Comparison of ENCODE assay signal across 37 cellular contexts in genomic region chr3:189851682-189852081, GRCh38.
"Had no signal": no experiment of that assay in that cellular context is flagged by ENCODE, and none has a peak within 500 bp of the region (broad histone marks: within the 10 kb centered on the region; RNA-seq: fewer than 3 reads in every experiment).

No MANE protein-coding gene starts in this region.

- H3K4me3 ChIP-seq: ascending aorta, cardiac muscle cell had no signal

- H3K4me3 Mint-ChIP-seq: activated CD4-positive, alpha-beta memory T cell treated with anti-CD3 and anti-CD28 coated beads, Interleukin-2, amount 10 ng/mL, durations not matched to agents 7 days and 5 days; activated CD4-positive, alpha-beta T cell treated with anti-CD3 and anti-CD28 coated beads for 36 hours; activated CD4-positive, alpha-beta T cell treated with anti-CD3 and anti-CD28 coated beads, Interleukin-2, amount 10 ng/mL, durations not matched to agents 7 days and 5 days; activated CD8-positive, alpha-beta memory T cell treated with anti-CD3 and anti-CD28 coated beads, Interleukin-2, amount 10 ng/mL, durations not matched to agents 7 days and 5 days; activated CD8-positive, alpha-beta T cell treated with anti-CD3 and anti-CD28 coated beads, Interleukin-2, amount 10 ng/mL, durations not matched to agents 7 days and 5 days; activated naive CD4-positive, alpha-beta T cell treated with anti-CD3 and anti-CD28 coated beads, Interleukin-2, amount 10 ng/mL, durations not matched to agents 7 days and 5 days; activated naive CD4-positive, alpha-beta T cell treated with anti-CD3 and anti-CD28 coated beads, Interleukin-2, amount 50 U/mL, for 24 hours; activated naive CD8-positive, alpha-beta T cell; activated naive CD8-positive, alpha-beta T cell treated with anti-CD3 and anti-CD28 coated beads, Interleukin-2, amount 10 ng/mL, durations not matched to agents 7 days and 5 days; activated naive CD8-positive, alpha-beta T cell treated with anti-CD3 and anti-CD28 coated beads, Interleukin-2, amount 50 U/mL, for 24 hours; activated T-cell treated with anti-CD3 and anti-CD28 coated beads, Interleukin-2, amount 50 U/mL, for 24 hours; brain; central memory CD8-positive, alpha-beta T cell; T-helper 1 cell treated with Interleukin-12 subunit alpha and Interleukin-12 subunit beta and Interleukin-4 antibody, amounts not matched to agents 30 μg/mL and 1 μg/mL, for 36 hours; T-helper 2 cell treated with Interferon-gamma antibody and Interleukin-4, amounts not matched to agents 5 μg/mL and 100 μg/mL, for 36 hours had no signal

- DNase-seq: activated CD4-positive, alpha-beta memory T cell treated with anti-CD3 and anti-CD28 coated beads, Interleukin-2, amount 10 ng/mL, durations not matched to agents 7 days and 5 days; activated CD4-positive, alpha-beta T cell treated with anti-CD3 and anti-CD28 coated beads for 1 hour; activated CD4-positive, alpha-beta T cell treated with anti-CD3 and anti-CD28 coated beads for 36 hours; activated CD4-positive, alpha-beta T cell treated with anti-CD3 and anti-CD28 coated beads for 48 hours; activated CD4-positive, alpha-beta T cell treated with anti-CD3 and anti-CD28 coated beads, Interleukin-2, amount 10 ng/mL, durations not matched to agents 7 days and 5 days; activated CD4-positive, alpha-beta T cell treated with anti-CD3 and anti-CD28 coated beads, Interleukin-2, amount 50 U/mL, for 48 hours; activated CD4-positive, CD25-positive, alpha-beta regulatory T cell; activated CD8-positive, alpha-beta memory T cell treated with anti-CD3 and anti-CD28 coated beads for 24 hours; activated CD8-positive, alpha-beta memory T cell treated with anti-CD3 and anti-CD28 coated beads, Interleukin-2, amount 10 ng/mL, durations not matched to agents 7 days and 5 days; activated CD8-positive, alpha-beta memory T cell treated with anti-CD3 and anti-CD28 coated beads, Interleukin-2, amount 50 U/mL, for 48 hours; activated CD8-positive, alpha-beta T cell treated with anti-CD3 and anti-CD28 coated beads, Interleukin-2, amount 10 ng/mL, durations not matched to agents 7 days and 5 days; activated effector memory CD4-positive, alpha-beta T cell treated with Interleukin-2 at 50 U/mL for 16 hours; activated gamma-delta T cell; activated naive CD4-positive, alpha-beta T cell treated with anti-CD3 and anti-CD28 coated beads, Interleukin-2, amount 10 ng/mL, durations not matched to agents 7 days and 5 days; activated naive CD4-positive, alpha-beta T cell treated with Interleukin-2 at 50 U/mL for 16 hours; activated naive CD8-positive, alpha-beta T cell treated with anti-CD3 and anti-CD28 coated beads, Interleukin-2, amount 10 ng/mL, durations not matched to agents 7 days and 5 days; activated naive CD8-positive, alpha-beta T cell treated with anti-CD3 and anti-CD28 coated beads, Interleukin-2, amount 50 U/mL, for 24 hours; activated T-cell treated with anti-CD3 and anti-CD28 coated beads, Interleukin-2, amount 50 U/mL, for 24 hours; activated T-cell treated with anti-CD3 and anti-CD28 coated beads, Interleukin-2, amount 50 U/mL, for 48 hours; amygdala; anterior cingulate cortex; caudate nucleus; cerebellar nuclear complex; T-helper 1 cell; T-helper 2 cell; T-helper 9 cell had no signal

- H3K27me3 Mint-ChIP-seq: activated CD4-positive, alpha-beta T cell treated with anti-CD3 and anti-CD28 coated beads, Interleukin-2, amount 10 ng/mL, durations not matched to agents 7 days and 5 days; activated naive CD4-positive, alpha-beta T cell treated with anti-CD3 and anti-CD28 coated beads, Interleukin-2, amount 10 ng/mL, durations not matched to agents 7 days and 5 days; activated naive CD4-positive, alpha-beta T cell treated with anti-CD3 and anti-CD28 coated beads, Interleukin-2, amount 50 U/mL, for 24 hours; activated naive CD8-positive, alpha-beta T cell treated with anti-CD3 and anti-CD28 coated beads, Interleukin-2, amount 10 ng/mL, durations not matched to agents 7 days and 5 days; activated naive CD8-positive, alpha-beta T cell treated with anti-CD3 and anti-CD28 coated beads, Interleukin-2, amount 50 U/mL, for 24 hours; central memory CD8-positive, alpha-beta T cell had no signal

- H3K27ac ChIP-seq: ascending aorta, cardiac muscle cell, VCaP had no signal

- H3K9me3 ChIP-seq: ascending aorta had no signal

- H3K9me3 Mint-ChIP-seq: activated CD4-positive, alpha-beta memory T cell treated with anti-CD3 and anti-CD28 coated beads, Interleukin-2, amount 10 ng/mL, durations not matched to agents 7 days and 5 days; activated CD4-positive, alpha-beta T cell treated with anti-CD3 and anti-CD28 coated beads, Interleukin-2, amount 10 ng/mL, durations not matched to agents 7 days and 5 days; activated naive CD4-positive, alpha-beta T cell treated with anti-CD3 and anti-CD28 coated beads, Interleukin-2, amount 10 ng/mL, durations not matched to agents 7 days and 5 days; activated naive CD4-positive, alpha-beta T cell treated with anti-CD3 and anti-CD28 coated beads, Interleukin-2, amount 50 U/mL, for 24 hours; activated naive CD8-positive, alpha-beta T cell treated with anti-CD3 and anti-CD28 coated beads, Interleukin-2, amount 10 ng/mL, durations not matched to agents 7 days and 5 days; activated naive CD8-positive, alpha-beta T cell treated with anti-CD3 and anti-CD28 coated beads, Interleukin-2, amount 50 U/mL, for 24 hours; activated T-cell treated with anti-CD3 and anti-CD28 coated beads, Interleukin-2, amount 50 U/mL, for 24 hours; activated T-helper 2 cell treated with anti-CD3 and anti-CD28 coated beads, Interferon-gamma antibody, Interleukin-2, Interleukin-4, amounts not matched to agents 10 μg/mL and 5 μg/mL and 100 μg/mL, durations not matched to agents 14 hours and 24 hours and 36 hours; brain; central memory CD8-positive, alpha-beta T cell; T-helper 1 cell treated with Interleukin-12 subunit alpha and Interleukin-12 subunit beta and Interleukin-4 antibody, amounts not matched to agents 30 μg/mL and 1 μg/mL, for 36 hours; T-helper 2 cell treated with Interferon-gamma antibody and Interleukin-4, amounts not matched to agents 5 μg/mL and 100 μg/mL, for 36 hours had no signal

- ATAC-seq: activated CD4-positive, alpha-beta T cell treated with anti-CD3 and anti-CD28 coated beads for 36 hours; activated CD4-positive, CD25-positive, alpha-beta regulatory T cell treated with anti-CD3 and anti-CD28 coated beads, Interleukin-2, amount 50 U/mL, for 24 hours; activated CD8-positive, alpha-beta memory T cell treated with anti-CD3 and anti-CD28 coated beads, Interleukin-2, amount 10 ng/mL, durations not matched to agents 7 days and 5 days; activated CD8-positive, alpha-beta T cell treated with anti-CD3 and anti-CD28 coated beads, Interleukin-2, amount 10 ng/mL, durations not matched to agents 7 days and 5 days; activated naive CD8-positive, alpha-beta T cell treated with anti-CD3 and anti-CD28 coated beads, Interleukin-2, amount 50 U/mL, for 24 hours had no signal

- H3K36me3 Mint-ChIP-seq: activated CD8-positive, alpha-beta memory T cell treated with anti-CD3 and anti-CD28 coated beads, Interleukin-2, amount 10 ng/mL, durations not matched to agents 7 days and 5 days; activated naive CD4-positive, alpha-beta T cell treated with anti-CD3 and anti-CD28 coated beads, Interleukin-2, amount 10 ng/mL, durations not matched to agents 7 days and 5 days; activated naive CD4-positive, alpha-beta T cell treated with anti-CD3 and anti-CD28 coated beads, Interleukin-2, amount 50 U/mL, for 24 hours; activated naive CD8-positive, alpha-beta T cell; activated naive CD8-positive, alpha-beta T cell treated with anti-CD3 and anti-CD28 coated beads, Interleukin-2, amount 10 ng/mL, durations not matched to agents 7 days and 5 days; brain had no signal

- H3K4me1 Mint-ChIP-seq: activated CD4-positive, alpha-beta memory T cell treated with anti-CD3 and anti-CD28 coated beads, Interleukin-2, amount 10 ng/mL, durations not matched to agents 7 days and 5 days; activated CD4-positive, alpha-beta T cell treated with anti-CD3 and anti-CD28 coated beads for 36 hours; activated CD4-positive, alpha-beta T cell treated with anti-CD3 and anti-CD28 coated beads, Interleukin-2, amount 10 ng/mL, durations not matched to agents 7 days and 5 days; activated CD8-positive, alpha-beta memory T cell treated with anti-CD3 and anti-CD28 coated beads, Interleukin-2, amount 10 ng/mL, durations not matched to agents 7 days and 5 days; activated naive CD4-positive, alpha-beta T cell treated with anti-CD3 and anti-CD28 coated beads, Interleukin-2, amount 10 ng/mL, durations not matched to agents 7 days and 5 days; activated naive CD4-positive, alpha-beta T cell treated with anti-CD3 and anti-CD28 coated beads, Interleukin-2, amount 50 U/mL, for 24 hours; activated naive CD8-positive, alpha-beta T cell treated with anti-CD3 and anti-CD28 coated beads, Interleukin-2, amount 10 ng/mL, durations not matched to agents 7 days and 5 days; activated naive CD8-positive, alpha-beta T cell treated with anti-CD3 and anti-CD28 coated beads, Interleukin-2, amount 50 U/mL, for 24 hours; brain; central memory CD8-positive, alpha-beta T cell had no signal

- H3K27ac Mint-ChIP-seq: activated CD4-positive, alpha-beta memory T cell treated with anti-CD3 and anti-CD28 coated beads, Interleukin-2, amount 10 ng/mL, durations not matched to agents 7 days and 5 days; activated CD4-positive, alpha-beta T cell treated with anti-CD3 and anti-CD28 coated beads for 36 hours; activated CD4-positive, alpha-beta T cell treated with anti-CD3 and anti-CD28 coated beads, Interleukin-2, amount 10 ng/mL, durations not matched to agents 7 days and 5 days; activated CD8-positive, alpha-beta memory T cell treated with anti-CD3 and anti-CD28 coated beads, Interleukin-2, amount 10 ng/mL, durations not matched to agents 7 days and 5 days; activated CD8-positive, alpha-beta T cell treated with anti-CD3 and anti-CD28 coated beads, Interleukin-2, amount 10 ng/mL, durations not matched to agents 7 days and 5 days; activated naive CD4-positive, alpha-beta T cell treated with anti-CD3 and anti-CD28 coated beads, Interleukin-2, amount 10 ng/mL, durations not matched to agents 7 days and 5 days; activated naive CD4-positive, alpha-beta T cell treated with anti-CD3 and anti-CD28 coated beads, Interleukin-2, amount 50 U/mL, for 24 hours; activated naive CD8-positive, alpha-beta T cell; activated naive CD8-positive, alpha-beta T cell treated with anti-CD3 and anti-CD28 coated beads, Interleukin-2, amount 10 ng/mL, durations not matched to agents 7 days and 5 days; activated naive CD8-positive, alpha-beta T cell treated with anti-CD3 and anti-CD28 coated beads, Interleukin-2, amount 50 U/mL, for 24 hours; activated T-cell treated with anti-CD3 and anti-CD28 coated beads, Interleukin-2, amount 50 U/mL, for 24 hours; activated T-helper 2 cell treated with anti-CD3 and anti-CD28 coated beads, Interferon-gamma antibody, Interleukin-2, Interleukin-4, amounts not matched to agents 10 μg/mL and 5 μg/mL and 100 μg/mL, durations not matched to agents 14 hours and 24 hours and 36 hours; brain; T-helper 1 cell treated with Interleukin-12 subunit alpha and Interleukin-12 subunit beta and Interleukin-4 antibody, amounts not matched to agents 30 μg/mL and 1 μg/mL, for 36 hours; T-helper 2 cell treated with Interferon-gamma antibody and Interleukin-4, amounts not matched to agents 5 μg/mL and 100 μg/mL, for 36 hours had no signal

- H3K27me3 ChIP-seq: ascending aorta, cardiac muscle cell had no signal

- H3K4me1 ChIP-seq: ascending aorta had no signal

- H3K36me3 ChIP-seq: ascending aorta, cardiac muscle cell had no signal
